Comparison of ENCODE assay signal across 24 cellular contexts in the genomic region with DNA sequence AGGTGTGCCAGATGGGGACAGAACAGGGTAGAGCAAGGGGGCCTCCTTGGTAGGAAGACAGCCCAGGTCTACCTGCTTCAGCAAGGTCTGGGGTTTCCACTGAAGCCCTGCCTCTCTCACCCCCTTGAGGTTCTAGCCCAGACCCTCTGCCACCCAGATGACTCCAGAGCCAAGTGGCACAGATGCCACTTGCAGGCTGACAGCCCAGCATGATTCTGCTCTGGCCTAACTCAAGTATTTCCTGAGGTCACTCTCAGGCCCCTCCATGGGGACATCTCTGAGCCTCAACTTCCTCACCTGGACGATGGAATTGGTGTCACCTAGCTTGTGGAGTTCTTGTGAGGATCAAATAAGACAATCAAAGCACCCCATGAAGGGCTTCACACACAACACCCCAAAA. TPM values are rescaled to one million over a fixed set of nuclear protein-coding genes. Genes with fewer than 3 reads are reported as not detected.
DNase-seq lines count a peak whose midpoint lies in the region; ATAC-seq and TF ChIP-seq lines count a peak whose summit lies in the region.
"Had no signal": no experiment of that assay in that cellular context is flagged by ENCODE, and none has a peak within 500 bp of the region (broad histone marks: within the 10 kb centered on the region; RNA-seq: fewer than 3 reads in every experiment).

No MANE protein-coding gene starts in this region.

- H3K4me3 Mint-ChIP-seq in natural killer cell treated with Interleukin-12 subunit alpha and Interleukin-12 subunit beta and Interleukin-15 and Interleukin-18, amount 100 ng/mL, for 72 hours, result no peak overlapping the region
- no peak overlapping the region for H3K4me3 Mint-ChIP-seq in natural killer cell
- no peak overlapping the region for H3K4me3 Mint-ChIP-seq in glutamatergic neuron (ENCODE audit: unreplicated experiment)
- H3K4me3 Mint-ChIP-seq: activated CD8-positive, alpha-beta T cell treated with anti-CD3 and anti-CD28 coated beads, Interleukin-2, amount 10 ng/mL, durations not matched to agents 7 days and 5 days; activated naive CD8-positive, alpha-beta T cell treated with anti-CD3 and anti-CD28 coated beads, Interleukin-2, amount 50 U/mL, for 24 hours; stimulated activated naive B cell treated with anti-CD40 and anti-IgM and Interleukin-4, amounts not matched to agents 10 μg/mL and 1 μg/mL and 100 μg/mL, for 72 hours had no signal

- H3K27me3 ChIP-seq in Loucy (ENCODE audit: insufficient read depth, low read length, poor library complexity, severe bottlenecking), result no peaks in the 10 kb centered on the region
- no peaks in the 10 kb centered on the region for H3K27me3 ChIP-seq in smooth muscle cell (ENCODE audit: low read depth)
- H3K27me3 ChIP-seq: hepatocyte had no signal

- no peak overlapping the region for H2AFZ ChIP-seq in Loucy (ENCODE audit: low read length)
- H2AFZ ChIP-seq in smooth muscle cell (ENCODE audit: low read depth), result no peak overlapping the region
- H2AFZ ChIP-seq: hepatocyte had no signal

- H3F3A ChIP-seq in Loucy (ENCODE audit: low read depth), result no peaks in the 10 kb centered on the region
- no peaks in the 10 kb centered on the region for H3F3A ChIP-seq in smooth muscle cell (ENCODE audit: low read depth)

- H3K9ac ChIP-seq in Loucy (ENCODE audit: low read depth, low read length, poor library complexity, severe bottlenecking) (peak overlapping the region; percentile 66), smooth muscle cell (ENCODE audit: low read depth) (no peak overlapping the region)

- no peak for ATAC-seq in natural killer cell treated with Interleukin-12 subunit alpha and Interleukin-12 subunit beta and Interleukin-15 and Interleukin-18, amount 100 ng/mL, for 72 hours
- no peak for ATAC-seq in natural killer cell
- ATAC-seq: activated CD4-positive, CD25-positive, alpha-beta regulatory T cell treated with anti-CD3 and anti-CD28 coated beads, Interleukin-2, amount 50 U/mL, for 24 hours; activated CD8-positive, alpha-beta T cell treated with anti-CD3 and anti-CD28 coated beads, Interleukin-2, amount 10 ng/mL, durations not matched to agents 7 days and 5 days; activated naive CD8-positive, alpha-beta T cell treated with anti-CD3 and anti-CD28 coated beads, Interleukin-2, amount 50 U/mL, for 24 hours; Panc1; stimulated activated naive B cell treated with anti-CD40 and anti-IgM and Interleukin-4, amounts not matched to agents 10 μg/mL and 1 μg/mL and 100 μg/mL, for 72 hours had no signal

- peaks cover 64% of the 10 kb centered on the region; the same call in 1 of the 2 replicates for H3K36me3 ChIP-seq in Loucy (ENCODE audit: insufficient read depth, low read length)
- H3K36me3 ChIP-seq in smooth muscle cell (ENCODE audit: low read depth), result no peaks in the 10 kb centered on the region

- no peak overlapping the region for H3K27ac ChIP-seq in smooth muscle cell (ENCODE audit: low read depth)
- H3K27ac ChIP-seq: hepatocyte had no signal

- TF ChIP-seq CTCF in natural killer cell (IDR thresholded peaks at IDR 0.05) (no peak), Loucy (conservative IDR thresholded peaks at IDR 0.05; ENCODE audit: low read length) (no peak), glutamatergic neuron (IDR thresholded peaks at IDR 0.05; ENCODE audit: partially characterized antibody, unreplicated experiment) (no peak), smooth muscle cell (IDR thresholded peaks at IDR 0.05; ENCODE audit: borderline replicate concordance, insufficient read depth, poor library complexity, severe bottlenecking) (no peak)

- no peaks in the 10 kb centered on the region for H3K9me3 Mint-ChIP-seq in natural killer cell treated with Interleukin-12 subunit alpha and Interleukin-12 subunit beta and Interleukin-15 and Interleukin-18, amount 100 ng/mL, for 72 hours
- no peaks in the 10 kb centered on the region for H3K9me3 Mint-ChIP-seq in natural killer cell
- H3K9me3 Mint-ChIP-seq in glutamatergic neuron (ENCODE audit: unreplicated experiment), result peaks cover 5% of the 10 kb centered on the region
- H3K9me3 Mint-ChIP-seq: activated naive CD8-positive, alpha-beta T cell treated with anti-CD3 and anti-CD28 coated beads, Interleukin-2, amount 50 U/mL, for 24 hours; stimulated activated naive B cell treated with anti-CD40 and anti-IgM and Interleukin-4, amounts not matched to agents 10 μg/mL and 1 μg/mL and 100 μg/mL, for 72 hours had no signal

- H3K9me3 ChIP-seq in Loucy (ENCODE audit: insufficient read depth, low read depth, low read length) (no peaks in the 10 kb centered on the region), smooth muscle cell (replicated peaks; ENCODE audit: low read depth) (no peaks in the 10 kb centered on the region)

- H3K4me2 ChIP-seq in Loucy (ENCODE audit: low read depth, low read length, poor library complexity, severe bottlenecking), result peak overlapping the region; percentile 57
- H3K4me2 ChIP-seq in smooth muscle cell, result no peak overlapping the region
- H3K4me2 ChIP-seq: hepatocyte had no signal

- peaks cover 17% of the 10 kb centered on the region for H3K4me1 ChIP-seq in Loucy (ENCODE audit: insufficient read depth, low read length, poor library complexity, severe bottlenecking)
- no peaks in the 10 kb centered on the region for H3K4me1 ChIP-seq in smooth muscle cell (ENCODE audit: low read depth)

- H4K20me1 ChIP-seq in Loucy (ENCODE audit: insufficient read depth, low read length, poor library complexity, severe bottlenecking) (no peaks in the 10 kb centered on the region), smooth muscle cell (ENCODE audit: low read depth) (no peaks in the 10 kb centered on the region)

- H3K4me1 Mint-ChIP-seq in natural killer cell treated with Interleukin-12 subunit alpha and Interleukin-12 subunit beta and Interleukin-15 and Interleukin-18, amount 100 ng/mL, for 72 hours (ENCODE audit: low read depth in 2 of 2), result peaks cover 0 to under 1% of the 10 kb centered on the region in 2 donors
- H3K4me1 Mint-ChIP-seq in natural killer cell (no peaks in the 10 kb centered on the region), glutamatergic neuron (ENCODE audit: low read depth, unreplicated experiment) (no peaks in the 10 kb centered on the region)
- H3K4me1 Mint-ChIP-seq: activated naive CD8-positive, alpha-beta T cell treated with anti-CD3 and anti-CD28 coated beads, Interleukin-2, amount 50 U/mL, for 24 hours; stimulated activated naive B cell treated with anti-CD40 and anti-IgM and Interleukin-4, amounts not matched to agents 10 μg/mL and 1 μg/mL and 100 μg/mL, for 72 hours had no signal

- H3K27ac Mint-ChIP-seq in natural killer cell treated with Interleukin-12 subunit alpha and Interleukin-12 subunit beta and Interleukin-15 and Interleukin-18, amount 100 ng/mL, for 72 hours, result no peak overlapping the region
- no peak overlapping the region for H3K27ac Mint-ChIP-seq in natural killer cell
- H3K27ac Mint-ChIP-seq in glutamatergic neuron (ENCODE audit: unreplicated experiment), result no peak overlapping the region
- H3K27ac Mint-ChIP-seq: activated naive CD8-positive, alpha-beta T cell treated with anti-CD3 and anti-CD28 coated beads, Interleukin-2, amount 50 U/mL, for 24 hours; stimulated activated naive B cell treated with anti-CD40 and anti-IgM and Interleukin-4, amounts not matched to agents 10 μg/mL and 1 μg/mL and 100 μg/mL, for 72 hours had no signal

- DNase-seq in natural killer cell treated with Interleukin-12 subunit alpha and Interleukin-12 subunit beta and Interleukin-15 and Interleukin-18, amount 100 ng/mL, for 72 hours (ENCODE audit: low spot score), result peak; percentile 6
- DNase-seq in natural killer cell (no peak), glutamatergic neuron (peak; percentile 1), RKO (ENCODE audit: low spot score) (no peak), Ammon's horn (ENCODE audit: low spot score) (no peak), smooth muscle cell (lab: John Stamatoyannopoulos, UW; ENCODE audit: unreplicated experiment) (no peak)
- DNase-seq: activated CD8-positive, alpha-beta T cell treated with anti-CD3 and anti-CD28 coated beads, Interleukin-2, amount 10 ng/mL, durations not matched to agents 7 days and 5 days; activated naive CD8-positive, alpha-beta T cell treated with anti-CD3 and anti-CD28 coated beads, Interleukin-2, amount 50 U/mL, for 24 hours; GOT3; KBM-7; mesendoderm; NCI-H1694; NCI-H524 treated with DMSO at 0.1 percent for 48 hours; small intestine; stimulated activated naive B cell treated with anti-CD40 and anti-IgM and Interleukin-4, amounts not matched to agents 10 μg/mL and 1 μg/mL and 100 μg/mL, for 72 hours had no signal

- no peaks in the 10 kb centered on the region for H3K9me2 ChIP-seq in Loucy (replicated peaks; ENCODE audit: low read depth, low read length)

- H3K79me2 ChIP-seq in Loucy (ENCODE audit: insufficient read depth, low read length) (no peaks in the 10 kb centered on the region), smooth muscle cell (ENCODE audit: low read depth) (no peaks in the 10 kb centered on the region)
- H3K79me2 ChIP-seq: hepatocyte had no signal

- no peaks in the 10 kb centered on the region for H3K27me3 Mint-ChIP-seq in natural killer cell treated with Interleukin-12 subunit alpha and Interleukin-12 subunit beta and Interleukin-15 and Interleukin-18, amount 100 ng/mL, for 72 hours
- H3K27me3 Mint-ChIP-seq in natural killer cell (ENCODE audit: low read depth in 2 of 2) (peaks cover 0 to under 1% of the 10 kb centered on the region in 2 donors), glutamatergic neuron (ENCODE audit: unreplicated experiment) (peaks cover 6% of the 10 kb centered on the region)
- H3K27me3 Mint-ChIP-seq: activated naive CD8-positive, alpha-beta T cell treated with anti-CD3 and anti-CD28 coated beads, Interleukin-2, amount 50 U/mL, for 24 hours had no signal

- 77% methylated on average over 1 of the region's 1 CpG for WGBS in smooth muscle cell (ENCODE audit: low lambda C conversion rate)

- H3K36me3 Mint-ChIP-seq in natural killer cell treated with Interleukin-12 subunit alpha and Interleukin-12 subunit beta and Interleukin-15 and Interleukin-18, amount 100 ng/mL, for 72 hours, result no peaks in the 10 kb centered on the region
- H3K36me3 Mint-ChIP-seq in natural killer cell (no peaks in the 10 kb centered on the region), glutamatergic neuron (ENCODE audit: unreplicated experiment) (no peaks in the 10 kb centered on the region)
- H3K36me3 Mint-ChIP-seq: stimulated activated naive B cell treated with anti-CD40 and anti-IgM and Interleukin-4, amounts not matched to agents 10 μg/mL and 1 μg/mL and 100 μg/mL, for 72 hours had no signal

- H3K4me3 ChIP-seq in Loucy (ENCODE audit: low read length, poor library complexity, severe bottlenecking) (no peak overlapping the region), smooth muscle cell (no peak overlapping the region)
- H3K4me3 ChIP-seq: hepatocyte had no signal

- intact Hi-C loops in natural killer cell (cut with micrococcal nuclease), result no loop called here

RNA-seq across cellular contexts. Expression of a gene that starts 23.9 kb away (rescaled TPM):
- total RNA-seq in natural killer cell treated with Interleukin-12 subunit alpha and Interleukin-12 subunit beta and Interleukin-15 and Interleukin-18, amount 100 ng/mL, for 72 hours, result 1 to 10 TPM; 5.9 to 9.6 TPM
- total RNA-seq in natural killer cell, result 1 to 10 TPM; 4.3 to 5.0 (median 4.4) TPM
- total RNA-seq in glutamatergic neuron (ENCODE audit: unreplicated experiment), result 195 TPM
- 24.7 and 26.9 TPM in 2 replicates for total RNA-seq in smooth muscle cell
- polyA plus RNA-seq in smooth muscle cell, result 15.5 and 27.5 TPM in 2 replicates

RNA-seq across cellular contexts. Expression of a gene that starts 33.9 kb away (rescaled TPM):
- 10 to 100 TPM; 13.0 to 23.3 TPM for total RNA-seq in natural killer cell treated with Interleukin-12 subunit alpha and Interleukin-12 subunit beta and Interleukin-15 and Interleukin-18, amount 100 ng/mL, for 72 hours
- 1 to 10 TPM; 4.4 to 8.8 (median 6.8) TPM for total RNA-seq in natural killer cell
- 15.3 TPM for total RNA-seq in glutamatergic neuron (ENCODE audit: unreplicated experiment)
- total RNA-seq in smooth muscle cell, result 9.0 and 20.7 TPM in 2 replicates
- polyA plus RNA-seq in smooth muscle cell, result 17.8 and 18.3 TPM in 2 replicates

RNA-seq across cellular contexts. Expression of a gene that starts 34.0 kb away (rescaled TPM):
- not detected for total RNA-seq in natural killer cell treated with Interleukin-12 subunit alpha and Interleukin-12 subunit beta and Interleukin-15 and Interleukin-18, amount 100 ng/mL, for 72 hours
- total RNA-seq in natural killer cell, result under 1 TPM in 1 of 3 donors, not detected in 2; 0.25 TPM
- 0.66 TPM for total RNA-seq in glutamatergic neuron (ENCODE audit: unreplicated experiment)
- not detected in 2 replicates for total RNA-seq in smooth muscle cell
- 0.07 TPM in 1 of 2 replicates, not detected in the other for polyA plus RNA-seq in smooth muscle cell
- total RNA-seq: activated CD8-positive, alpha-beta T cell treated with anti-CD3 and anti-CD28 coated beads, Interleukin-2, amount 10 ng/mL, durations not matched to agents 7 days and 5 days; fibroblast of villous mesenchyme; hepatocyte; HT1080; myocyte; renal cortical epithelial cell; SK-MEL-5 had no signal
- polyA plus RNA-seq: hepatocyte, small intestine had no signal

RNA-seq across cellular contexts. Expression of a gene that starts 34.1 kb away (rescaled TPM):
- total RNA-seq in natural killer cell treated with Interleukin-12 subunit alpha and Interleukin-12 subunit beta and Interleukin-15 and Interleukin-18, amount 100 ng/mL, for 72 hours, result 100 to 1,000 TPM; 202 to 217 TPM
- total RNA-seq in natural killer cell, result 100 to 1,000 TPM; 192 to 239 (median 229) TPM
- 154 TPM for total RNA-seq in glutamatergic neuron (ENCODE audit: unreplicated experiment)
- total RNA-seq in smooth muscle cell, result 310 and 343 TPM in 2 replicates
- 491 and 511 TPM in 2 replicates for polyA plus RNA-seq in smooth muscle cell

RNA-seq across cellular contexts. Expression of a gene that starts 40.6 kb away (rescaled TPM):
- 10 to 100 TPM; 14.0 to 26.2 TPM for total RNA-seq in natural killer cell treated with Interleukin-12 subunit alpha and Interleukin-12 subunit beta and Interleukin-15 and Interleukin-18, amount 100 ng/mL, for 72 hours
- total RNA-seq in natural killer cell, result 10 to 100 TPM in 2 of 3 donors, 1 to 10 TPM in 1; 8.5 to 11.0 (median 10.6) TPM
- total RNA-seq in glutamatergic neuron (ENCODE audit: unreplicated experiment), result 15.8 TPM
- 4.0 and 5.5 TPM in 2 replicates for total RNA-seq in smooth muscle cell
- 5.7 and 7.3 TPM in 2 replicates for polyA plus RNA-seq in smooth muscle cell

Comparison
In these comparisons a context has a peak if more than half of its experiments do, and no peak if none do; other contexts are left out.
1. DNase-seq: peak in natural killer cell treated with Interleukin-12 subunit alpha and Interleukin-12 subunit beta and Interleukin-15 and Interleukin-18, amount 100 ng/mL, for 72 hours (single experiment) and glutamatergic neuron (single experiment); none in natural killer cell (single experiment), RKO (single experiment), Ammon's horn (single experiment) and smooth muscle cell (single experiment).